9 cellular contexts compared by ENCODE assay signal in genomic region chr19:15195987-15196682, GRCh38. TPM values are rescaled to one million over a fixed set of nuclear protein-coding genes. Genes with fewer than 3 reads are reported as not detected.
DNase-seq lines count a peak whose midpoint lies in the region; ATAC-seq and TF ChIP-seq lines count a peak whose summit lies in the region.
"Had no signal": no experiment of that assay in that cellular context is flagged by ENCODE, and none has a peak within 500 bp of the region (broad histone marks: within the 10 kb centered on the region; RNA-seq: fewer than 3 reads in every experiment).

No MANE protein-coding gene starts in this region.

- H3K4me3 ChIP-seq in gastrocnemius medialis (peak overlapping the region; percentile 17 to 41 (median 37)), MG63 (no peak overlapping the region)

- H3K27me3 ChIP-seq in foreskin keratinocyte (peaks cover 34% of the 10 kb centered on the region), gastrocnemius medialis (peaks cover 44 to 68% (median 65%) of the 10 kb centered on the region in 3 donors), MG63 (peaks cover 5% of the 10 kb centered on the region; the same call in 1 of the 2 replicates)

- intact Hi-C loops in gastrocnemius medialis (cut with DNase I; ENCODE audit: low total_unique reads) = no loop called here

- ATAC-seq in foreskin keratinocyte = peak; percentile 58
- no peak for ATAC-seq in gastrocnemius medialis

- peak; percentile 62 for DNase-seq in NCI-H1436 (lab: John Stamatoyannopoulos, UW)
- no peak for DNase-seq in NCI-H1436 treated with DMSO at 0.1 percent for 48 hours (lab: John Stamatoyannopoulos, UW)
- peak; percentile 81 for DNase-seq in NCI-H2196 (lab: John Stamatoyannopoulos, UW; ENCODE audit: unreplicated experiment)
- DNase-seq in foreskin keratinocyte = peak; percentile 50 to 74
- no peak for DNase-seq in gastrocnemius medialis
- no peak for DNase-seq in MG63
- DNase-seq in GM19238 (ENCODE audit: insufficient read length, low spot score) = no peak
- no peak for DNase-seq in HUDEP-2 (lab: John Stamatoyannopoulos, UW; ENCODE audit: unreplicated experiment in 76 of 76)

- TF ChIP-seq CTCF in foreskin keratinocyte (conservative IDR thresholded peaks at IDR 0.05) (no peak), gastrocnemius medialis (IDR thresholded peaks at IDR 0.05 in 4 of 5, conservative IDR thresholded peaks at IDR 0.05 in 1 of 5) (no peak)

- H3K36me3 ChIP-seq in gastrocnemius medialis = no peaks in the 10 kb centered on the region
- no peaks in the 10 kb centered on the region for H3K36me3 ChIP-seq in MG63

- H3K9me3 ChIP-seq in gastrocnemius medialis = no peaks in the 10 kb centered on the region
- H3K9me3 ChIP-seq in MG63 = no peaks in the 10 kb centered on the region

- TF ChIP-seq POLR2A in gastrocnemius medialis (IDR thresholded peaks at IDR 0.05) = no peak

- H3K4me1 ChIP-seq in foreskin keratinocyte = no peaks in the 10 kb centered on the region
- H3K4me1 ChIP-seq in gastrocnemius medialis = peaks cover 0 to 13% of the 10 kb centered on the region in 2 donors

- in situ Hi-C loops in gastrocnemius medialis (cut with MboI; ENCODE audit: low sequenced_read_pairs in 4 of 4) = no loop called here

- H3K27ac ChIP-seq in foreskin keratinocyte = no peak overlapping the region
- H3K27ac ChIP-seq in gastrocnemius medialis = peak overlapping the region; percentile 6 to 72 (median 64)
- H3K27ac ChIP-seq: KMS-11 had no signal

RNA-seq across cellular contexts. Expression of gene NOTCH3, which starts 4.7 kb away (rescaled TPM):
- 0.21 and 0.24 TPM in 2 replicates for total RNA-seq in foreskin keratinocyte
- polyA plus RNA-seq in foreskin keratinocyte = 0.04 and 0.09 TPM in 2 replicates
- 10 to 100 TPM in 3 of 4 donors, 1 to 10 TPM in 1; 6.4 to 53.3 (median 32.7) TPM for total RNA-seq in gastrocnemius medialis
- total RNA-seq in MG63 (2014; rRNA removed; shearing (Covaris generic); ENCODE audit: low replicate concordance) = 0.44 and 0.56 TPM in 2 replicates

RNA-seq across cellular contexts. Expression of gene EPHX3, which starts 36.1 kb away (rescaled TPM):
- 0.10 TPM in 1 of 2 replicates, not detected in the other for total RNA-seq in foreskin keratinocyte
- polyA plus RNA-seq in foreskin keratinocyte = 0.06 and 0.12 TPM in 2 replicates
- not detected for total RNA-seq in gastrocnemius medialis
- not detected in 2 replicates for total RNA-seq in MG63 (2014; rRNA removed; shearing (Covaris generic); ENCODE audit: low replicate concordance)

Comparison
In these comparisons a context has a peak if more than half of its experiments do, and no peak if none do; other contexts are left out.
1. DNase-seq: peak in NCI-H1436 (single experiment), NCI-H2196 (single experiment) and foreskin keratinocyte (2 of 2); none in NCI-H1436 treated with DMSO at 0.1 percent for 48 hours (single experiment), gastrocnemius medialis (0 of 2), MG63 (single experiment), GM19238 (single experiment) and HUDEP-2 (0 of 76).